In the genomic region with DNA sequence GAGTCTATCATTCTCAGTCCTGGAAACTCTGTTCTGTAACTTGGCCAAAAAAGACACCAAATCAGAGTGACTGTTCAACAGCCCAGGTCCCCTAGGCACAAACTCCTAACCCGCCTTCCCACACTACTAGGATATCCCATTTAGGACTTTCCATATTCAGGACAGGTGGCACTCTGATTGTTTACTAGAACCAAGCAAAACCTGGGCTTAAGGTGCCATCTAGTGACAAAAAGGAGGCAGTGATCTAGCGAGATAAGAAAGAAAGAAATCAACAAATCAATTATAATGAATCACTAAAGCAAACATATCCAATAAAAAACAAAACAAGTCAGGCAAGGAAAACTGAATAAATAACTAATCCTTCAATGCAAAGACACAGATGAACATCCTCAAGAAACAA, we compare ENCODE assay signal across 8 cellular contexts.
DNase-seq lines count a peak whose midpoint lies in the region; ATAC-seq, FAIRE-seq and TF ChIP-seq lines count a peak whose summit lies in the region.

No MANE protein-coding gene starts in this region.

- no peak for TF ChIP-seq EP300 in A549 (IDR thresholded peaks at IDR 0.05)

- POLR2A ChIA-PET in A549 (lab: Yijun Ruan, JAX), result no interaction called here

- DNase-seq in A549 (ENCODE audit: low read depth in 1 of 2, low spot score in 1 of 2) (peak; percentile 14 to 62), GM13977 (ENCODE audit: low spot score) (peak; percentile 4), OCI-M1 (lab: John Stamatoyannopoulos, UW) (peak; percentile 33), fibroblast of peridontal ligament (ENCODE audit: extremely low read depth) (peak; percentile 52), sciatic nerve (ENCODE audit: low spot score) (no peak)

- peak; percentile 46 for TF ChIP-seq CTCF in A549 (IDR thresholded peaks at IDR 0.05)
- TF ChIP-seq CTCF in GM13977 (IDR thresholded peaks at IDR 0.05; ENCODE audit: extremely low read depth, insufficient read depth, missing control alignments), result peak; percentile 49

- WGBS in A549 (ENCODE audit: missing lambda C conversion rate), result 40% methylated on average over 2 of the region's 2 CpGs

- H3K4me1 ChIP-seq in A549, result no peaks in the 10 kb centered on the region

- intact Hi-C loops in sciatic nerve (cut with DNase I), result no loop called here

- peak; percentile 79 to 85 for TF ChIP-seq RAD21 in A549 (conservative IDR thresholded peaks at IDR 0.05 in 1 of 2, IDR thresholded peaks at IDR 0.05 in 1 of 2)

- no peak overlapping the region for H3K4me2 ChIP-seq in A549

- TF ChIP-seq POLR2A in A549 (IDR thresholded peaks at IDR 0.05; ENCODE audit: low read length), result no peak

- CTCF ChIA-PET in A549 (lab: Yijun Ruan, JAX), result interaction anchor here (0.6 to 4.4 kb wide), 4 partner anchors 662 to 756 kb away, joined by 3 to 23 read pairs (median 4); no protein-coding TSS in a partner anchor

- peak; percentile 67 for FAIRE-seq in A549 (lab: Jason Lieb, UNC)

- no peak overlapping the region for H3K4me3 ChIP-seq in A549

- peaks cover 18% of the 10 kb centered on the region; the same call in 2 of the 3 replicates for H3K9me3 ChIP-seq in A549

- in situ Hi-C loops in GM13977 (cut with MboI; ENCODE audit: low pct_unique_long_range_greater_than_20kb, low sequenced_read_pairs, unreplicated experiment), result loop anchor here (10.0 kb wide), 1 partner anchor 693 kb away; no protein-coding TSS in a partner anchor

- peak in 1 of 2 experiments; percentile 63; a peak in 3 of 6 replicates for ATAC-seq in A549
- no peak for ATAC-seq in HG02938 (IDR thresholded peaks at IDR 0.05; ENCODE audit: unreplicated experiment)
- no peak for ATAC-seq in sciatic nerve
- no peak for ATAC-seq in GM18517 (IDR thresholded peaks at IDR 0.05; ENCODE audit: unreplicated experiment)
- ATAC-seq in HG03342 (IDR thresholded peaks at IDR 0.05; ENCODE audit: unreplicated experiment), result no peak

- H3K27ac ChIP-seq in A549, result no peak overlapping the region

TF ChIP-seq in A549, 52 proteins besides CTCF, POLR2A, EP300 and RAD21:
- TF ChIP-seq SMC3 (IDR thresholded peaks at IDR 0.05), result peak; percentile 53; the same call in 2 of the 3 replicates
- TF ChIP-seq CHD2 (IDR thresholded peaks at IDR 0.05; ENCODE audit: low read length, partially characterized antibody), result no peak
- no peak for TF ChIP-seq NFE2L2 (conservative IDR thresholded peaks at IDR 0.05; ENCODE audit: low read length)
- TF ChIP-seq ZNF302 (CRISPR knock-in tag; IDR thresholded peaks at IDR 0.05), result no peak
